16 cellular contexts compared by ENCODE assay signal in genomic region chr14:92937229-92937937, GRCh38. TPM values are rescaled to one million over a fixed set of nuclear protein-coding genes. Genes with fewer than 3 reads are reported as not detected.
DNase-seq lines count a peak whose midpoint lies in the region; TF ChIP-seq lines count a peak whose summit lies in the region.
"Had no signal": no experiment of that assay in that cellular context is flagged by ENCODE, and none has a peak within 500 bp of the region (broad histone marks: within the 10 kb centered on the region; RNA-seq: fewer than 3 reads in every experiment).

No MANE protein-coding gene starts in this region.

- TF ChIP-seq EP300 in ovary (IDR thresholded peaks at IDR 0.05): no peak

- no peak overlapping the region for H3K4me3 Mint-ChIP-seq in glutamatergic neuron (ENCODE audit: unreplicated experiment)
- H3K4me3 Mint-ChIP-seq: activated naive CD8-positive, alpha-beta T cell treated with anti-CD3 and anti-CD28 coated beads, Interleukin-2, amount 10 ng/mL, durations not matched to agents 7 days and 5 days; endodermal cell; naive thymus-derived CD4-positive, alpha-beta T cell had no signal

- H3K27me3 ChIP-seq in ovary: no peaks in the 10 kb centered on the region
- H3K27me3 ChIP-seq: BLaER1 had no signal

- H3K36me3 ChIP-seq in ovary: no peaks in the 10 kb centered on the region

- H3K9me3 ChIP-seq in ovary: no peaks in the 10 kb centered on the region
- H3K9me3 ChIP-seq: BLaER1 had no signal

- peaks cover 11% of the 10 kb centered on the region for H3K27me3 Mint-ChIP-seq in glutamatergic neuron (ENCODE audit: unreplicated experiment)
- H3K27me3 Mint-ChIP-seq: activated naive CD8-positive, alpha-beta T cell treated with anti-CD3 and anti-CD28 coated beads, Interleukin-2, amount 10 ng/mL, durations not matched to agents 7 days and 5 days; naive thymus-derived CD4-positive, alpha-beta T cell had no signal

- H3K4me3 ChIP-seq in ovary: no peak overlapping the region
- H3K4me3 ChIP-seq: BLaER1 had no signal

- H3K27ac Mint-ChIP-seq in glutamatergic neuron (ENCODE audit: unreplicated experiment): peak overlapping the region; percentile 48
- H3K27ac Mint-ChIP-seq: activated naive CD8-positive, alpha-beta T cell treated with anti-CD3 and anti-CD28 coated beads, Interleukin-2, amount 10 ng/mL, durations not matched to agents 7 days and 5 days; endodermal cell had no signal

- TF ChIP-seq CTCF in glutamatergic neuron (IDR thresholded peaks at IDR 0.05; ENCODE audit: partially characterized antibody, unreplicated experiment) (no peak), ovary (IDR thresholded peaks at IDR 0.05) (no peak)

- TF ChIP-seq POLR2A in erythroblast (IDR thresholded peaks at IDR 0.05; ENCODE audit: low read length) (no peak), ovary (IDR thresholded peaks at IDR 0.05) (no peak)

- intact Hi-C loops in cardiac septum (cut with DNase I) (no loop called here), ovary (cut with DNase I) (no loop called here)

- H3K9me3 Mint-ChIP-seq in glutamatergic neuron (ENCODE audit: unreplicated experiment): peaks cover 8% of the 10 kb centered on the region
- H3K9me3 Mint-ChIP-seq: activated naive CD8-positive, alpha-beta T cell treated with anti-CD3 and anti-CD28 coated beads, Interleukin-2, amount 10 ng/mL, durations not matched to agents 7 days and 5 days; endodermal cell; naive thymus-derived CD4-positive, alpha-beta T cell had no signal

- WGBS in ovary, 3 donors: 88 to 89% (median 88%) methylated on average over 12 of the region's 12 CpGs

- H3K4me1 Mint-ChIP-seq in glutamatergic neuron (ENCODE audit: low read depth, unreplicated experiment): peaks cover 17% of the 10 kb centered on the region
- H3K4me1 Mint-ChIP-seq: activated naive CD8-positive, alpha-beta T cell treated with anti-CD3 and anti-CD28 coated beads, Interleukin-2, amount 10 ng/mL, durations not matched to agents 7 days and 5 days; endodermal cell; naive thymus-derived CD4-positive, alpha-beta T cell had no signal

- H3K4me1 ChIP-seq in ovary (ENCODE audit: insufficient read depth): no peaks in the 10 kb centered on the region

- DNase-seq in A172 (ENCODE audit: low spot score) (peak; percentile 22), DMS153 (lab: John Stamatoyannopoulos, UW) (peak; percentile 75), NCI-H526 treated with DMSO at 0.1 percent for 48 hours (lab: John Stamatoyannopoulos, UW) (peak; percentile 13), glutamatergic neuron (no peak), cardiac septum (ENCODE audit: low spot score) (no peak), erythroblast (lab: John Stamatoyannopoulos, UW) (no peak), occipital lobe (lab: John Stamatoyannopoulos, UW) (no peak), ovary (no peak)
- DNase-seq: activated naive CD8-positive, alpha-beta T cell treated with anti-CD3 and anti-CD28 coated beads, Interleukin-2, amount 10 ng/mL, durations not matched to agents 7 days and 5 days; central memory CD4-positive, alpha-beta T cell; endodermal cell; naive thymus-derived CD4-positive, alpha-beta T cell; retina; stimulated activated CD4-positive, alpha-beta T cell treated with anti-CD3 and anti-CD28 coated beads, Interleukin-1b, Interleukin-23, amount 100 ng/mL, for 48 hours had no signal

- no peaks in the 10 kb centered on the region for H3K36me3 Mint-ChIP-seq in glutamatergic neuron (ENCODE audit: unreplicated experiment)
- H3K36me3 Mint-ChIP-seq: activated naive CD8-positive, alpha-beta T cell treated with anti-CD3 and anti-CD28 coated beads, Interleukin-2, amount 10 ng/mL, durations not matched to agents 7 days and 5 days had no signal

- no peak overlapping the region for H3K27ac ChIP-seq in ovary
- H3K27ac ChIP-seq: BLaER1 had no signal

RNA-seq across cellular contexts. Expression of gene CHGA, which starts 14.4 kb away (rescaled TPM):
- not detected in 2 replicates for total RNA-seq in A172 (2014; rRNA removed; shearing (Covaris generic))
- 663 TPM for total RNA-seq in glutamatergic neuron (ENCODE audit: unreplicated experiment)
- not detected for total RNA-seq in cardiac septum
- total RNA-seq in occipital lobe: 37.9 TPM
- total RNA-seq in ovary: 1 to 10 TPM in 2 of 7 donors, under 1 TPM in 3, not detected in 2; 0.48 to 1.6 (median 0.69) TPM
- polyA plus RNA-seq in ovary: under 1 TPM; 0.13 to 0.15 TPM
- total RNA-seq: activated naive CD8-positive, alpha-beta T cell treated with anti-CD3 and anti-CD28 coated beads, Interleukin-2, amount 10 ng/mL, durations not matched to agents 7 days and 5 days; naive thymus-derived CD4-positive, alpha-beta T cell; ureter had no signal
- polyA plus RNA-seq: naive thymus-derived CD4-positive, alpha-beta T cell had no signal

Comparison
In these comparisons a context has a peak if more than half of its experiments do, and no peak if none do; other contexts are left out.
1. DNase-seq: peak in A172 (single experiment), DMS153 (single experiment) and NCI-H526 treated with DMSO at 0.1 percent for 48 hours (single experiment); none in glutamatergic neuron (single experiment), cardiac septum (single experiment), erythroblast (0 of 2), occipital lobe (single experiment) and ovary (0 of 5).
2. RNA of gene CHGA, which starts 14.4 kb away (total RNA-seq): 663 TPM in glutamatergic neuron (single experiment); 37.9 TPM in occipital lobe (single experiment), 0.48 to 1.6 TPM in ovary, not detected in cardiac septum (single experiment) and not detected in A172; every median in the first group is over 10 times any median in the second.